Comparison of ENCODE assay signal across 8 cellular contexts in genomic region chr12:76879710-76880025, GRCh38. TPM values are rescaled to one million over a fixed set of nuclear protein-coding genes. Genes with fewer than 3 reads are reported as not detected.
DNase-seq lines count a peak whose midpoint lies in the region; ATAC-seq and TF ChIP-seq lines count a peak whose summit lies in the region.

No MANE protein-coding gene starts in this region.

- 30 to 45% methylated on average over 6 of the region's 6 CpGs for WGBS in sigmoid colon, 2 donors

- ATAC-seq in GM18867 (IDR thresholded peaks at IDR 0.05; ENCODE audit: unreplicated experiment) (peak; percentile 2), T-cell (replicated peaks in 1 of 4) (no peak), GM19397 (IDR thresholded peaks at IDR 0.05; ENCODE audit: unreplicated experiment) (no peak), HG03196 (IDR thresholded peaks at IDR 0.05; ENCODE audit: unreplicated experiment) (no peak)

- POLR2A ChIA-PET in T-cell (lab: Charles Lee): no interaction called here

- no peaks in the 10 kb centered on the region for H3K36me3 ChIP-seq in sigmoid colon

- H3K4me3 ChIP-seq in fibroblast of villous mesenchyme (ENCODE audit: low read depth, low read length) (peak overlapping the region; percentile 79), sigmoid colon (peak overlapping the region; percentile 55 to 75 (median 72))

- CTCF ChIA-PET in T-cell (lab: Charles Lee): no interaction called here

- TF ChIP-seq CTCF in fibroblast of villous mesenchyme (IDR thresholded peaks at IDR 0.05; ENCODE audit: insufficient read depth, low read depth, low read length) (no peak), sigmoid colon (IDR thresholded peaks at IDR 0.05) (peak in 2 of 4 experiments; percentile 6 to 34)

- H3K9me3 Mint-ChIP-seq in T-cell: no peaks in the 10 kb centered on the region

- peak overlapping the region; percentile 81 to 93 (median 90) for H3K27ac ChIP-seq in sigmoid colon

- peaks cover 36 to 51% of the 10 kb centered on the region in 2 donors for H3K27me3 Mint-ChIP-seq in T-cell

- TF ChIP-seq EP300 in sigmoid colon (IDR thresholded peaks at IDR 0.05): no peak

- no peaks in the 10 kb centered on the region for H3K27me3 ChIP-seq in sigmoid colon

- no peak overlapping the region for H3K27ac Mint-ChIP-seq in T-cell

- intact Hi-C loops in sigmoid colon (cut with DNase I): loop anchor here (5.0 to 10.0 kb wide), 3 partner anchors 117 to 795 kb away; partner anchors contain the start of genes NAP1L1 and ZDHHC17

- peak overlapping the region; percentile 75 to 96 (median 76) for H3K4me3 Mint-ChIP-seq in T-cell

- DNase-seq in T-cell (peak in 1 of 34 experiments; percentile 4), fibroblast of villous mesenchyme (ENCODE audit: low read depth) (no peak), sigmoid colon (no peak), NOMO-1 treated with DMSO at 0.1 percent for 48 hours (lab: John Stamatoyannopoulos, UW; ENCODE audit: unreplicated experiment) (no peak)
- no peak for DNase-seq in stimulated activated naive CD4-positive, alpha-beta T cell treated with Interleukin-2 at 50 U/mL for 16 hours (lab: John Stamatoyannopoulos, UW)

- no peak for TF ChIP-seq POLR2A in sigmoid colon (IDR thresholded peaks at IDR 0.05)

- H3K36me3 Mint-ChIP-seq in T-cell: no peaks in the 10 kb centered on the region

- peaks cover 17 to 18% (median 18%) of the 10 kb centered on the region in 3 donors for H3K4me1 Mint-ChIP-seq in T-cell

- no peaks in the 10 kb centered on the region for H3K9me3 ChIP-seq in sigmoid colon

- peaks cover 0 to 22% (median 16%) of the 10 kb centered on the region in 4 donors for H3K4me1 ChIP-seq in sigmoid colon

RNA-seq across cellular contexts. Expression of gene CSRP2, which starts 0.8 kb away (rescaled TPM):
- total RNA-seq in T-cell (under 1 TPM in 2 of 5 donors, not detected in 3; 0.19 to 0.50 TPM), fibroblast of villous mesenchyme (64.3 and 131 TPM in 2 replicates), sigmoid colon (10 to 100 TPM; 12.3 to 46.2 (median 16.5) TPM)
- polyA plus RNA-seq in sigmoid colon: 10 to 100 TPM in 1 of 3 donors, 1 to 10 TPM in 2; 3.2 to 25.2 (median 5.4) TPM

Comparison
In these comparisons a context has a peak if more than half of its experiments do, and no peak if none do; other contexts are left out.
1. RNA of gene CSRP2, which starts 0.8 kb away (total RNA-seq): 64.3 to 131 TPM in fibroblast of villous mesenchyme and 12.3 to 46.2 TPM in sigmoid colon; 0.19 to 0.50 TPM in T-cell; every median in the first group is over 4 times any median in the second.